In genomic region chr11:86365566-86365965, GRCh38 we compare ENCODE assay signal across 21 cellular contexts.
"Had no signal": no experiment of that assay in that cellular context is flagged by ENCODE, and none has a peak within 500 bp of the region (broad histone marks: within the 10 kb centered on the region; RNA-seq: fewer than 3 reads in every experiment).

No MANE protein-coding gene starts in this region.

- H3K27ac ChIP-seq: body of pancreas, lower lobe of right lung, neutrophil, pancreas, stomach, testis had no signal

- H3K9me3 ChIP-seq: body of pancreas, lower lobe of right lung, neutrophil, pancreas, testis had no signal

- H3K4me3 ChIP-seq: body of pancreas, lower lobe of right lung, pancreas, smooth muscle cell, stomach, testis had no signal

- ATAC-seq: activated CD8-positive, alpha-beta T cell treated with anti-CD3 and anti-CD28 coated beads, Interleukin-2, amount 10 ng/mL, durations not matched to agents 7 days and 5 days; body of pancreas; effector memory CD8-positive, alpha-beta T cell; left colon; lower lobe of right lung; natural killer cell treated with Interleukin-12 subunit alpha and Interleukin-12 subunit beta and Interleukin-15 and Interleukin-18, amount 100 ng/mL, for 72 hours; pancreas; sciatic nerve; stimulated activated effector memory CD8-positive, alpha-beta T cell treated with anti-CD3 and anti-CD28 coated beads, Interleukin-12 subunit alpha, Interleukin-12 subunit beta, amount 100 ng/mL, for 72 hours; T-cell had no signal

- DNase-seq: activated CD4-positive, alpha-beta T cell treated with anti-CD3 and anti-CD28 coated beads, Interleukin-2, amount 10 ng/mL, durations not matched to agents 24 days and 14 days; activated CD8-positive, alpha-beta T cell treated with anti-CD3 and anti-CD28 coated beads, Interleukin-2, amount 10 ng/mL, durations not matched to agents 7 days and 5 days; activated naive CD4-positive, alpha-beta T cell treated with Interleukin-2 at 50 U/mL for 16 hours; activated naive CD8-positive, alpha-beta T cell treated with anti-CD3 and anti-CD28 coated beads, Interleukin-2, amount 10 ng/mL, durations not matched to agents 7 days and 5 days; activated T-cell treated with anti-CD3 and anti-CD28 coated beads, Interleukin-2, amount 50 U/mL, for 24 hours; body of pancreas; effector memory CD8-positive, alpha-beta T cell; islet precursor cell; left colon; lower lobe of right lung; pancreas; stimulated activated CD4-positive, alpha-beta T cell treated with anti-CD3 and anti-CD28 coated beads, Interleukin-4, amount 100 ng/mL, for 1 hour; stomach; T-cell; T-helper 9 cell; testis had no signal

- H3K27me3 ChIP-seq: body of pancreas, neutrophil, pancreas, stomach, testis had no signal
